ENCODE assay signal across 10 cellular contexts in the genomic region with DNA sequence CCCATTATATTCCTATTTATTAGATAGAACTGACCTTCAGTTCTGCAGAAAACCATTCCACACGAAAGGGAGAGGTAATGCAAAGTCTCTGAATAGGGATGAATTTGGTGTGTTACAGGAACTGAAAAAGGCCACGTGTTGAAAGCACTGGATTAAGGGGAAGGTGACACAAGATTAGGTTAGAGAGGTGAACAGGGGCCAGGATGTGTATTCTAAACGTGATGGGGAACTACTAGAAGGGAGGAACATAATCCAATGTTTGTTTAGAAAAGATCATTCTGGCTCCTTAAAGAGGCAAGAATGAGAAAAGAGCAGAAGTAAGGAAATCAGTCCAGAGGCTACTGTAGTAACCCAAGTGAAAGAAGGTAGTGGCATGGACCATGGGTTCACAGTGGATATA. TPM values are rescaled to one million over a fixed set of nuclear protein-coding genes. Genes with fewer than 3 reads are reported as not detected.
A peak's percentile ranks its signal among the peaks of the same experiment; 100 is the strongest.
DNase-seq lines count a peak whose midpoint lies in the region; ATAC-seq lines count a peak whose summit lies in the region.
"Had no signal": no experiment of that assay in that cellular context is flagged by ENCODE, and none has a peak within 500 bp of the region (broad histone marks: within the 10 kb centered on the region; RNA-seq: fewer than 3 reads in every experiment).

No MANE protein-coding gene starts in this region.

- CTCF ChIA-PET in CD8-positive, alpha-beta memory T cell (lab: Charles Lee) = no interaction called here

- no peak overlapping the region for H3K4me3 ChIP-seq in CD8-positive, alpha-beta memory T cell (ENCODE audit: low read length)
- peak overlapping the region; percentile 94 for H3K4me3 ChIP-seq in HUES48 (ENCODE audit: low read depth, low read length)

- peak overlapping the region; percentile 91 to 99 (median 97) for H3K4me3 Mint-ChIP-seq in CD8-positive, alpha-beta memory T cell
- H3K4me3 Mint-ChIP-seq in activated naive CD8-positive, alpha-beta T cell = peak overlapping the region; percentile 98
- H3K4me3 Mint-ChIP-seq in naive B cell = peak overlapping the region; percentile 29 to 98 (median 94)

- no peaks in the 10 kb centered on the region for H3K9me3 Mint-ChIP-seq in CD8-positive, alpha-beta memory T cell
- no peaks in the 10 kb centered on the region for H3K9me3 Mint-ChIP-seq in activated naive CD8-positive, alpha-beta T cell (ENCODE audit: low read depth)
- H3K9me3 Mint-ChIP-seq in naive B cell = no peaks in the 10 kb centered on the region

- H3K4me1 ChIP-seq in CD8-positive, alpha-beta memory T cell (ENCODE audit: insufficient read depth, low read length) = peaks cover 25% of the 10 kb centered on the region
- H3K4me1 ChIP-seq in HUES48 (ENCODE audit: control insufficient read depth, insufficient read depth, low read length) = peaks cover 9% of the 10 kb centered on the region; the same call in 1 of the 2 replicates

- no peaks in the 10 kb centered on the region for H3K36me3 ChIP-seq in CD8-positive, alpha-beta memory T cell (ENCODE audit: insufficient read depth, low read length)
- peaks cover 9% of the 10 kb centered on the region for H3K36me3 ChIP-seq in HUES48 (ENCODE audit: control insufficient read depth, insufficient read depth, low read length)

- ATAC-seq in naive B cell (ENCODE audit: low read depth in 2 of 2) (no peak), HG02938 (IDR thresholded peaks at IDR 0.05; ENCODE audit: unreplicated experiment) (no peak)
- ATAC-seq: esophagus mucosa had no signal

- no peak overlapping the region for H3K9ac ChIP-seq in HUES48 (ENCODE audit: low read depth, low read length)

- peaks cover 56 to 71% (median 71%) of the 10 kb centered on the region in 3 donors for H3K4me1 Mint-ChIP-seq in CD8-positive, alpha-beta memory T cell
- peaks cover 76% of the 10 kb centered on the region for H3K4me1 Mint-ChIP-seq in activated naive CD8-positive, alpha-beta T cell (ENCODE audit: low read depth)
- peaks cover 40 to 68% (median 62%) of the 10 kb centered on the region in 3 donors for H3K4me1 Mint-ChIP-seq in naive B cell

- POLR2A ChIA-PET in CD8-positive, alpha-beta memory T cell (lab: Charles Lee) = interaction anchor here (1.6 kb wide), 1 partner anchor 264 kb away, joined by 3 read pairs; the partner anchor contains the start of gene ZSCAN12

- no peak overlapping the region for H3K27ac ChIP-seq in CD8-positive, alpha-beta memory T cell (ENCODE audit: low read depth, low read length)
- no peak overlapping the region for H3K27ac ChIP-seq in HUES48 (ENCODE audit: low read depth, low read length)

- no peaks in the 10 kb centered on the region for H3K9me3 ChIP-seq in CD8-positive, alpha-beta memory T cell (ENCODE audit: low read length)
- no peaks in the 10 kb centered on the region for H3K9me3 ChIP-seq in HUES48 (ENCODE audit: control insufficient read depth, insufficient read depth, low read length)

- no peak for DNase-seq in CD8-positive, alpha-beta memory T cell
- DNase-seq in naive B cell (peak; percentile 5), islet precursor cell (no peak), NCI-H187 (lab: John Stamatoyannopoulos, UW) (no peak), NCI-H187 treated with DMSO at 0.1 percent for 48 hours (lab: John Stamatoyannopoulos, UW) (no peak)
- DNase-seq: stimulated activated CD4-positive, alpha-beta T cell treated with anti-CD3 and anti-CD28 coated beads, Interleukin-4, amount 100 ng/mL, for 24 hours had no signal

- no peaks in the 10 kb centered on the region for H3K27me3 Mint-ChIP-seq in CD8-positive, alpha-beta memory T cell
- H3K27me3 Mint-ChIP-seq in activated naive CD8-positive, alpha-beta T cell = no peaks in the 10 kb centered on the region
- no peaks in the 10 kb centered on the region for H3K27me3 Mint-ChIP-seq in naive B cell

- H3K27me3 ChIP-seq in CD8-positive, alpha-beta memory T cell (ENCODE audit: insufficient read depth, low read length, poor library complexity, severe bottlenecking) = no peaks in the 10 kb centered on the region
- H3K27me3 ChIP-seq in HUES48 (ENCODE audit: control insufficient read depth, insufficient read depth, low read length) = no peaks in the 10 kb centered on the region

- peak overlapping the region; percentile 97 to 100 (median 99) for H3K27ac Mint-ChIP-seq in CD8-positive, alpha-beta memory T cell
- peak overlapping the region; percentile 98 for H3K27ac Mint-ChIP-seq in activated naive CD8-positive, alpha-beta T cell
- peak overlapping the region; percentile 8 to 100 (median 95) for H3K27ac Mint-ChIP-seq in naive B cell

- H3K36me3 Mint-ChIP-seq in CD8-positive, alpha-beta memory T cell = peaks cover 0 to 40% (median 1%) of the 10 kb centered on the region in 3 donors
- no peaks in the 10 kb centered on the region for H3K36me3 Mint-ChIP-seq in activated naive CD8-positive, alpha-beta T cell
- no peaks in the 10 kb centered on the region for H3K36me3 Mint-ChIP-seq in naive B cell

RNA-seq across cellular contexts. Expression of gene ZKSCAN8, which starts 6.3 kb away (rescaled TPM):
- 10 to 100 TPM; 15.6 to 17.4 TPM for total RNA-seq in CD8-positive, alpha-beta memory T cell
- 1.9 TPM for polyA plus RNA-seq in CD8-positive, alpha-beta memory T cell
- 1 to 10 TPM in 4 of 6 donors, under 1 TPM in 1, not detected in 1; 0.95 to 2.6 (median 1.1) TPM for polyA plus RNA-seq in naive B cell (ENCODE audit: low read depth in 6 of 6)

RNA-seq across cellular contexts. Expression of gene ZSCAN16, which starts 11.0 kb away (rescaled TPM):
- 1 to 10 TPM; 5.3 to 5.8 TPM for total RNA-seq in CD8-positive, alpha-beta memory T cell
- 11.5 TPM for polyA plus RNA-seq in CD8-positive, alpha-beta memory T cell
- 10 to 100 TPM; 11.3 to 21.3 (median 14.7) TPM for polyA plus RNA-seq in naive B cell (ENCODE audit: low read depth in 6 of 6)

RNA-seq across cellular contexts. Expression of gene ZNF165, which starts 55.0 kb away (rescaled TPM):
- total RNA-seq in CD8-positive, alpha-beta memory T cell = 1 to 10 TPM; 1.6 to 1.9 TPM
- polyA plus RNA-seq in CD8-positive, alpha-beta memory T cell = 0.78 TPM
- 1 to 10 TPM; 3.6 to 7.1 (median 5.3) TPM for polyA plus RNA-seq in naive B cell (ENCODE audit: low read depth in 6 of 6)
